8 cellular contexts compared by ENCODE assay signal in genomic region chr12:127677537-127678131, GRCh38.
A peak's percentile ranks its signal among the peaks of the same experiment; 100 is the strongest.
DNase-seq lines count a peak whose midpoint lies in the region; ATAC-seq, FAIRE-seq and TF ChIP-seq lines count a peak whose summit lies in the region.

No MANE protein-coding gene starts in this region.

- H3K27ac ChIP-seq in HCT116 (ENCODE audit: low read depth, low read length) (no peak overlapping the region), endothelial cell of umbilical vein (ENCODE audit: insufficient read depth, low read depth, low read length) (no peak overlapping the region)
- no peak overlapping the region for H3K27ac ChIP-seq in CD8-positive, alpha-beta memory T cell (ENCODE audit: low read depth, low read length)

- H3K4me3 Mint-ChIP-seq in CD8-positive, alpha-beta memory T cell = no peak overlapping the region

- no peaks in the 10 kb centered on the region for H3K27me3 ChIP-seq in HCT116 (ENCODE audit: insufficient read depth, low read length)
- H3K27me3 ChIP-seq in endothelial cell of umbilical vein (ENCODE audit: control insufficient read depth in 2 of 2, insufficient read depth in 2 of 2, low read length in 2 of 2) = no peaks in the 10 kb centered on the region
- H3K27me3 ChIP-seq in CD8-positive, alpha-beta memory T cell (ENCODE audit: insufficient read depth, low read length, poor library complexity, severe bottlenecking) = no peaks in the 10 kb centered on the region

- H2AFZ ChIP-seq in HCT116 (ENCODE audit: low read depth, low read length, poor library complexity, severe bottlenecking) = no peak overlapping the region
- no peak overlapping the region for H2AFZ ChIP-seq in endothelial cell of umbilical vein (ENCODE audit: low read depth, low read length)

- no TSS peak for BruUV-seq in HCT116 (replicated peaks; lab: Mats Ljungman, UMichigan)
- BruUV-seq in endothelial cell of umbilical vein (replicated peaks; lab: Mats Ljungman, UMichigan) = no TSS peak

- POLR2A ChIA-PET in HCT116 (lab: Charles Lee) (no interaction called here), endothelial cell of umbilical vein (lab: Charles Lee) (no interaction called here)
- POLR2A ChIA-PET in CD8-positive, alpha-beta memory T cell (lab: Charles Lee) = no interaction called here

- intact Hi-C loops in HCT116 (cut with micrococcal nuclease) (no loop called here), endothelial cell of umbilical vein (cut with micrococcal nuclease) (loop anchor here (2.0 kb wide), 1 partner anchor 1609 kb away; no protein-coding TSS in a partner anchor), mucosa of descending colon (cut with DNase I, micrococcal nuclease) (loop anchor here in 1 of 2 donors (2.0 kb wide), 1 partner anchor 391 kb away; no protein-coding TSS in a partner anchor)

- CTCF ChIA-PET in HCT116 (lab: Charles Lee) = interaction anchor here (0.9 kb wide), 1 partner anchor 893 kb away, joined by 4 read pairs; no protein-coding TSS in a partner anchor
- CTCF ChIA-PET in endothelial cell of umbilical vein (lab: Charles Lee) = interaction anchor here (0.7 kb wide), 2 partner anchors 57 to 1607 kb away, joined by 3 to 4 read pairs; no protein-coding TSS in a partner anchor
- CTCF ChIA-PET in CD8-positive, alpha-beta memory T cell (lab: Charles Lee) = interaction anchor here (0.6 to 2.0 kb wide), 3 partner anchors 9 to 569 kb away, joined by 3 to 9 read pairs (median 3); no protein-coding TSS in a partner anchor

- RAD21 ChIA-PET in HCT116 (lab: Charles Lee; ENCODE audit: low non-redundant PET in 1 of 2, low total read pairs in 2 of 2, uncharacterized antibody in 2 of 2, unreplicated experiment in 2 of 2) = interaction anchor here in 1 of 2 experiments (0.7 kb wide), 1 partner anchor 392 kb away, joined by 4 read pairs; no protein-coding TSS in a partner anchor

- ATAC-seq in HCT116 (0 out of 2 replicates have a peak, but pooled peaks have one; percentile 54), mucosa of descending colon (peak; percentile 68)

- no peaks in the 10 kb centered on the region for H3K9me2 ChIP-seq in HCT116 (ENCODE audit: insufficient read depth)

- H3K36me3 ChIP-seq in HCT116 (ENCODE audit: control insufficient read depth in 1 of 2, insufficient read depth in 2 of 2, low read length in 2 of 2) (no peaks in the 10 kb centered on the region; a peak in 1 of 4 replicates), endothelial cell of umbilical vein (ENCODE audit: control insufficient read depth in 2 of 2, extremely low read depth in 1 of 2, insufficient read depth in 2 of 2, low read length in 2 of 2) (no peaks in the 10 kb centered on the region), mucosa of descending colon (ENCODE audit: low read depth) (no peaks in the 10 kb centered on the region)
- no peaks in the 10 kb centered on the region for H3K36me3 ChIP-seq in CD8-positive, alpha-beta memory T cell (ENCODE audit: insufficient read depth, low read length)

- DNase-seq in D721Med (ENCODE audit: insufficient read length, low spot score) (no peak), HCT116 (ENCODE audit: low read depth, low spot score) (no peak), NCI-H2196 treated with DMSO at 0.1 percent for 48 hours (lab: John Stamatoyannopoulos, UW; ENCODE audit: unreplicated experiment) (peak; percentile 63), endothelial cell of umbilical vein (ENCODE audit: low read depth, low spot score) (peak; percentile 2), mucosa of descending colon (peak in 2 of 3 donors; percentile 53 to 79), stromal cell of bone marrow (ENCODE audit: low read depth) (peak; percentile 62)
- peak; percentile 3 to 27 for DNase-seq in activated CD4-positive, alpha-beta T cell treated with anti-CD3 and anti-CD28 coated beads, Interleukin-2, amount 50 U/mL, for 24 hours (ENCODE audit: low read depth in 1 of 2, low spot score in 1 of 2)
- DNase-seq in CD8-positive, alpha-beta memory T cell = no peak

- no peaks in the 10 kb centered on the region for H3K27me3 Mint-ChIP-seq in CD8-positive, alpha-beta memory T cell

- no peaks in the 10 kb centered on the region for H3K9me1 ChIP-seq in endothelial cell of umbilical vein (replicated peaks; ENCODE audit: control insufficient read depth, extremely low read depth, insufficient read depth, low read length)

- peak; percentile 39; the same call in 1 of the 2 replicates for TF ChIP-seq RAD21 in HCT116 (IDR thresholded peaks at IDR 0.05; ENCODE audit: low read depth)

- H3K36me3 Mint-ChIP-seq in CD8-positive, alpha-beta memory T cell = no peaks in the 10 kb centered on the region

- dilution Hi-C loops in endothelial cell of umbilical vein (cut with MboI; ENCODE audit: extremely low pct_ligation_motif_present, low sequenced_read_pairs) = no loop called here

- H3K4me3 ChIP-seq in HCT116 (replicated peaks in 1 of 2; ENCODE audit: low read depth in 1 of 2, low read length in 2 of 2) (no peak overlapping the region), endothelial cell of umbilical vein (replicated peaks in 1 of 3; ENCODE audit: insufficient read depth in 1 of 3, low read depth in 1 of 3, low read length in 3 of 3) (no peak overlapping the region), mucosa of descending colon (no peak overlapping the region)
- no peak overlapping the region for H3K4me3 ChIP-seq in CD8-positive, alpha-beta memory T cell (ENCODE audit: low read length)

- peaks cover 0 to 5% (median 0%) of the 10 kb centered on the region in 5 donors for H3K9me3 Mint-ChIP-seq in CD8-positive, alpha-beta memory T cell

- H3K4me1 Mint-ChIP-seq in CD8-positive, alpha-beta memory T cell = no peaks in the 10 kb centered on the region

- no peaks in the 10 kb centered on the region for H3K79me2 ChIP-seq in HCT116 (ENCODE audit: insufficient read depth, low read length)
- no peaks in the 10 kb centered on the region for H3K79me2 ChIP-seq in endothelial cell of umbilical vein (ENCODE audit: control insufficient read depth, insufficient read depth, low read length)

- peak overlapping the region in 1 of 8 donors; percentile 32 for H3K27ac Mint-ChIP-seq in CD8-positive, alpha-beta memory T cell

- TF ChIP-seq POLR2A in HCT116 (IDR thresholded peaks at IDR 0.05; ENCODE audit: borderline replicate concordance, extremely low read depth, insufficient read depth, insufficient read length) (no peak), endothelial cell of umbilical vein (IDR thresholded peaks at IDR 0.05; ENCODE audit: low read depth, low read length) (no peak)

- H3K4me1 ChIP-seq in HCT116 (ENCODE audit: control insufficient read depth in 1 of 2, insufficient read depth in 2 of 2, low read length in 2 of 2) (no peaks in the 10 kb centered on the region), endothelial cell of umbilical vein (ENCODE audit: control insufficient read depth, extremely low read depth, insufficient read depth, low read length) (no peaks in the 10 kb centered on the region), mucosa of descending colon (ENCODE audit: low read depth) (no peaks in the 10 kb centered on the region)
- H3K4me1 ChIP-seq in CD8-positive, alpha-beta memory T cell (ENCODE audit: insufficient read depth, low read length) = no peaks in the 10 kb centered on the region

- peak; percentile 90 for TF ChIP-seq CTCF in D721Med (IDR thresholded peaks at IDR 0.05; ENCODE audit: insufficient read depth, missing control alignments)
- TF ChIP-seq CTCF in HCT116 (IDR thresholded peaks at IDR 0.05 in 2 of 3, conservative IDR thresholded peaks at IDR 0.05 in 1 of 3; ENCODE audit: borderline replicate concordance in 1 of 3, insufficient read depth in 1 of 3, low read depth in 2 of 3, low read length in 2 of 3) = peak in 2 of 3 experiments; percentile 44 to 58; a peak in 3 of 6 replicates
- TF ChIP-seq CTCF in endothelial cell of umbilical vein (IDR thresholded peaks at IDR 0.05; ENCODE audit: extremely low read depth in 1 of 2, insufficient read depth in 1 of 2, low read depth in 1 of 2, low read length in 2 of 2) = peak; percentile 18 to 22
- TF ChIP-seq CTCF in mucosa of descending colon (IDR thresholded peaks at IDR 0.05) = peak; percentile 50

- H3K9ac ChIP-seq in HCT116 (ENCODE audit: low read length) (no peak overlapping the region), endothelial cell of umbilical vein (replicated peaks; ENCODE audit: extremely low read depth, insufficient read depth, low read length) (no peak overlapping the region)

- H3K4me2 ChIP-seq in HCT116 (ENCODE audit: low read length) = no peak overlapping the region
- H3K4me2 ChIP-seq in endothelial cell of umbilical vein (ENCODE audit: insufficient read depth, low read length) = no peak overlapping the region

- H4K20me1 ChIP-seq in HCT116 (ENCODE audit: insufficient read depth) = no peaks in the 10 kb centered on the region
- no peaks in the 10 kb centered on the region for H4K20me1 ChIP-seq in endothelial cell of umbilical vein (replicated peaks; ENCODE audit: control insufficient read depth, extremely low read depth, insufficient read depth, low read length)

- FAIRE-seq in D721Med (lab: Jason Lieb, UNC) (no peak), endothelial cell of umbilical vein (lab: Jason Lieb, UNC) (no peak)

- H3K9me3 ChIP-seq in HCT116 (ENCODE audit: control insufficient read depth in 1 of 2, insufficient read depth in 1 of 2, low read depth in 1 of 2, low read length in 2 of 2) (peaks cover 0 to 8% of the 10 kb centered on the region in 2 experiments; a peak in 1 of 4 replicates), endothelial cell of umbilical vein (replicated peaks; ENCODE audit: control insufficient read depth, insufficient read depth, low read length) (peaks cover 4% of the 10 kb centered on the region), mucosa of descending colon (no peaks in the 10 kb centered on the region)
- H3K9me3 ChIP-seq in CD8-positive, alpha-beta memory T cell (ENCODE audit: low read length) = no peaks in the 10 kb centered on the region

TF ChIP-seq in HCT116, 20 proteins besides CTCF, POLR2A, EP300 and RAD21 (continues in another document):
- TF ChIP-seq YY1 (IDR thresholded peaks at IDR 0.05; ENCODE audit: extremely low read depth, insufficient replicate concordance, low read depth, low read length) (no peak), ELF1 (IDR thresholded peaks at IDR 0.05; ENCODE audit: borderline replicate concordance, low read depth) (no peak), CEBPB (IDR thresholded peaks at IDR 0.05; ENCODE audit: low read depth) (no peak)
- TF ChIP-seq, protein P1, sequence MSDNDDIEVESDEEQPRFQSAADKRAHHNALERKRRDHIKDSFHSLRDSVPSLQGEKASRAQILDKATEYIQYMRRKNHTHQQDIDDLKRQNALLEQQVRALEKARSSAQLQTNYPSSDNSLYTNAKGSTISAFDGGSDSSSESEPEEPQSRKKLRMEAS (IDR thresholded peaks at IDR 0.05) = no peak

TF ChIP-seq in endothelial cell of umbilical vein, 7 proteins besides CTCF, POLR2A, EP300 and RAD21 (continues in another document):
- TF ChIP-seq JUN (IDR thresholded peaks at IDR 0.05; ENCODE audit: borderline replicate concordance, insufficient read depth, insufficient read length, low read depth) (no peak), MYC (IDR thresholded peaks at IDR 0.05; ENCODE audit: low read depth, low read length) (no peak), POLR2AphosphoS5 (IDR thresholded peaks at IDR 0.05; ENCODE audit: insufficient read depth, low read depth, low read length) (no peak), GATA2 (IDR thresholded peaks at IDR 0.05; ENCODE audit: insufficient read depth, insufficient read length, low read depth, low read length) (no peak), FOS (IDR thresholded peaks at IDR 0.05; ENCODE audit: borderline replicate concordance, insufficient read depth, low read length) (no peak)

Comparison
In these comparisons a context has a peak if more than half of its experiments do, and no peak if none do; other contexts are left out.
1. DNase-seq: peak in NCI-H2196 treated with DMSO at 0.1 percent for 48 hours (single experiment), activated CD4-positive, alpha-beta T cell treated with anti-CD3 and anti-CD28 coated beads, Interleukin-2, amount 50 U/mL, for 24 hours (2 of 2), endothelial cell of umbilical vein (single experiment), mucosa of descending colon (2 of 3) and stromal cell of bone marrow (single experiment); none in D721Med (single experiment), HCT116 (single experiment) and CD8-positive, alpha-beta memory T cell (0 of 5).
2. CTCF ChIP-seq: peak in every context shown above with its lines; median percentile 90 in D721Med; 51 in HCT116; 50 in mucosa of descending colon; 20 in endothelial cell of umbilical vein.